8 cellular contexts compared by ENCODE assay signal in genomic region chr7:142632291-142633134, GRCh38.
DNase-seq lines count a peak whose midpoint lies in the region; ATAC-seq, FAIRE-seq and TF ChIP-seq lines count a peak whose summit lies in the region.

No MANE protein-coding gene starts in this region.

- CTCF ChIA-PET in mammary epithelial cell (lab: Charles Lee; ENCODE audit: low non-redundant PET), result interaction anchor here (0.6 to 1.1 kb wide), 5 partner anchors 14 to 583 kb away, joined by 3 to 10 read pairs (median 4); no protein-coding TSS in a partner anchor

- TF ChIP-seq CTCF in AG09319 (IDR thresholded peaks at IDR 0.05; ENCODE audit: low read depth, low read length) (peak; percentile 77), VCaP (conservative IDR thresholded peaks at IDR 0.05) (peak; percentile 88), mammary epithelial cell (conservative IDR thresholded peaks at IDR 0.05 in 1 of 2, IDR thresholded peaks at IDR 0.05 in 1 of 2; ENCODE audit: extremely low read depth in 1 of 2, insufficient read depth in 1 of 2, low read depth in 1 of 2, low read length in 2 of 2) (peak; percentile 72 to 74), kidney (IDR thresholded peaks at IDR 0.05; ENCODE audit: borderline replicate concordance, extremely low read depth, insufficient read depth) (peak; percentile 63)

- ATAC-seq in GM18511 (IDR thresholded peaks at IDR 0.05; ENCODE audit: unreplicated experiment), result peak; percentile 99
- peak; percentile 96 for ATAC-seq in HG02973 (IDR thresholded peaks at IDR 0.05; ENCODE audit: unreplicated experiment)

- no peak overlapping the region for H3K4me2 ChIP-seq in mammary epithelial cell (ENCODE audit: insufficient read depth, low read depth, low read length)

- intact Hi-C loops in mammary epithelial cell (cut with micrococcal nuclease), result loop anchor here (1.0 kb wide), 5 partner anchors 28 to 371 kb away; no protein-coding TSS in a partner anchor
- intact Hi-C loops in kidney (cut with DNase I), result no loop called here

- H3K27ac ChIP-seq in VCaP (no peak overlapping the region), mammary epithelial cell (ENCODE audit: insufficient read depth, low read depth, low read length) (no peak overlapping the region), kidney (ENCODE audit: low read depth in 2 of 2, low read length in 2 of 2) (no peak overlapping the region)

- BruUV-seq in mammary epithelial cell (replicated peaks; lab: Mats Ljungman, UMichigan), result no TSS peak

- no peaks in the 10 kb centered on the region for H3K79me2 ChIP-seq in mammary epithelial cell (ENCODE audit: insufficient read depth, low read length)

- DNase-seq in AG09319 (ENCODE audit: extremely low read depth, low read depth) (no peak), NCI-H2029 treated with DMSO at 0.1 percent for 48 hours (lab: John Stamatoyannopoulos, UW) (peak; percentile 5), mammary epithelial cell (peak; percentile 55), kidney (no peak)
- peak; percentile 46 for DNase-seq in stimulated activated CD4-positive, alpha-beta T cell treated with anti-CD3 and anti-CD28 coated beads, Interleukin-2, amount 100 ng/mL, for 48 hours

- 35% methylated on average over 12 of the region's 17 CpGs for WGBS in mammary epithelial cell (ENCODE audit: low coverage, missing lambda C conversion rate)

- no peaks in the 10 kb centered on the region for H4K20me1 ChIP-seq in mammary epithelial cell (ENCODE audit: insufficient read depth, low read length)

- no peaks in the 10 kb centered on the region for H3K9me3 ChIP-seq in mammary epithelial cell (replicated peaks; ENCODE audit: insufficient read depth, low read length)
- no peaks in the 10 kb centered on the region for H3K9me3 ChIP-seq in kidney (ENCODE audit: control insufficient read depth in 1 of 2, low read length in 2 of 2)

- dilution Hi-C loops in mammary epithelial cell (cut with HindIII; ENCODE audit: low sequenced_read_pairs), result no loop called here

- no peaks in the 10 kb centered on the region for H3K36me3 ChIP-seq in mammary epithelial cell (ENCODE audit: insufficient read depth, low read length)
- no peaks in the 10 kb centered on the region for H3K36me3 ChIP-seq in kidney (ENCODE audit: control insufficient read depth in 1 of 2, insufficient read depth in 2 of 2, low read length in 2 of 2)

- H3K4me1 ChIP-seq in mammary epithelial cell (ENCODE audit: insufficient read depth, low read length), result no peaks in the 10 kb centered on the region
- H3K4me1 ChIP-seq in kidney (ENCODE audit: control insufficient read depth in 1 of 2, insufficient read depth in 1 of 2, low read depth in 1 of 2, low read length in 2 of 2), result no peaks in the 10 kb centered on the region

- peak overlapping the region; percentile 59 for H2AFZ ChIP-seq in mammary epithelial cell (ENCODE audit: low read depth, low read length)

- no peak overlapping the region for H3K9ac ChIP-seq in mammary epithelial cell (ENCODE audit: insufficient read depth, low read length)
- H3K9ac ChIP-seq in kidney (ENCODE audit: low read length in 2 of 2), result no peak overlapping the region

- no peak overlapping the region for H3K4me3 ChIP-seq in mammary epithelial cell (replicated peaks in 1 of 3; ENCODE audit: insufficient read depth in 1 of 3, low read depth in 2 of 3, low read length in 3 of 3)
- H3K4me3 ChIP-seq in kidney (ENCODE audit: low read length in 2 of 2), result no peak overlapping the region

- no peaks in the 10 kb centered on the region for H3K27me3 ChIP-seq in mammary epithelial cell (ENCODE audit: insufficient read depth, low read length)

- in situ Hi-C loops in mammary epithelial cell (cut with MboI; ENCODE audit: low sequenced_read_pairs in 2 of 2), result loop anchor here in 1 of 2 donors (25.0 kb wide), 1 partner anchor 180 kb away; no protein-coding TSS in a partner anchor

- FAIRE-seq in kidney (lab: Jason Lieb, UNC), result no peak

Comparison
In these comparisons a context has a peak if more than half of its experiments do, and no peak if none do; other contexts are left out.
1. DNase-seq: peak in NCI-H2029 treated with DMSO at 0.1 percent for 48 hours (single experiment), mammary epithelial cell (single experiment) and stimulated activated CD4-positive, alpha-beta T cell treated with anti-CD3 and anti-CD28 coated beads, Interleukin-2, amount 100 ng/mL, for 48 hours (2 of 2); none in AG09319 (single experiment) and kidney (single experiment).
2. Peak in every context shown above with its lines, with median percentiles within 50 percentile points of each other: CTCF ChIP-seq.